ENCODE assay signal across 19 cellular contexts in genomic region chr11:129366737-129367597, GRCh38. TPM values are rescaled to one million over a fixed set of nuclear protein-coding genes. Genes with fewer than 3 reads are reported as not detected.
DNase-seq lines count a peak whose midpoint lies in the region; ATAC-seq, FAIRE-seq and TF ChIP-seq lines count a peak whose summit lies in the region.
"Had no signal": no experiment of that assay in that cellular context is flagged by ENCODE, and none has a peak within 500 bp of the region (broad histone marks: within the 10 kb centered on the region; RNA-seq: fewer than 3 reads in every experiment).

No MANE protein-coding gene starts in this region.

- 84 to 86% (median 85%) methylated on average over 13 of the region's 13 CpGs for WGBS in small intestine, 3 donors

- no peaks in the 10 kb centered on the region for H3K36me3 Mint-ChIP-seq in stimulated activated effector memory CD8-positive, alpha-beta T cell treated with anti-CD3 and anti-CD28 coated beads, Interleukin-12 subunit alpha, Interleukin-12 subunit beta, amount 100 ng/mL, for 72 hours

- H3K4me1 Mint-ChIP-seq in stimulated activated effector memory CD8-positive, alpha-beta T cell treated with anti-CD3 and anti-CD28 coated beads, Interleukin-12 subunit alpha, Interleukin-12 subunit beta, amount 100 ng/mL, for 72 hours, result peaks cover 3% of the 10 kb centered on the region

- H3K27ac ChIP-seq in HEK293 (ENCODE audit: extremely low read depth, low read depth, low read length), result no peak overlapping the region
- no peak overlapping the region for H3K27ac ChIP-seq in small intestine (ENCODE audit: low read depth in 1 of 2, low read length in 1 of 2)
- H3K27ac ChIP-seq: C4-2B, HL-60 had no signal

- DNase-seq in SW480 (ENCODE audit: low spot score), result peak; percentile 23
- peak; percentile 51 for DNase-seq in small intestine
- DNase-seq in stimulated activated effector memory CD8-positive, alpha-beta T cell treated with anti-CD3 and anti-CD28 coated beads, Interleukin-12 subunit alpha, Interleukin-12 subunit beta, amount 100 ng/mL, for 72 hours (ENCODE audit: low spot score in 2 of 2), result no peak
- DNase-seq in GDM1 (lab: John Stamatoyannopoulos, UW), result no peak
- DNase-seq in DMS114 treated with DMSO at 0.1 percent for 48 hours (lab: John Stamatoyannopoulos, UW; ENCODE audit: unreplicated experiment), result no peak
- DNase-seq: AML-193; Caco-2; CD4-positive, alpha-beta T cell; DMS79 treated with DMSO at 0.1 percent for 48 hours; HCEC 1CT; HFFc6 had no signal

- no peaks in the 10 kb centered on the region for H3K9me3 Mint-ChIP-seq in stimulated activated effector memory CD8-positive, alpha-beta T cell treated with anti-CD3 and anti-CD28 coated beads, Interleukin-12 subunit alpha, Interleukin-12 subunit beta, amount 100 ng/mL, for 72 hours
- H3K9me3 Mint-ChIP-seq: CD4-positive, alpha-beta T cell; GM23338; HFFc6 had no signal

- H3K36me3 ChIP-seq in HEK293 (ENCODE audit: control insufficient read depth in 2 of 2, insufficient read depth in 1 of 2, low read length in 2 of 2), result no peaks in the 10 kb centered on the region
- H3K36me3 ChIP-seq in small intestine (ENCODE audit: control insufficient read depth in 2 of 2, insufficient read depth in 2 of 2, low read length in 2 of 2), result no peaks in the 10 kb centered on the region

- H3K27ac Mint-ChIP-seq in stimulated activated effector memory CD8-positive, alpha-beta T cell treated with anti-CD3 and anti-CD28 coated beads, Interleukin-12 subunit alpha, Interleukin-12 subunit beta, amount 100 ng/mL, for 72 hours, result no peak overlapping the region
- H3K27ac Mint-ChIP-seq: CD4-positive, alpha-beta T cell; GM23338; HFFc6 had no signal

- peak; percentile 5 for FAIRE-seq in small intestine (lab: Jason Lieb, UNC)
- FAIRE-seq: A204.1, GM12878, H54 had no signal

- CTCF ChIA-PET in HEK293 (lab: Yijun Ruan, JAX), result interaction anchor here (0.7 to 4.5 kb wide), 6 partner anchors 9 to 1550 kb away, joined by 3 to 28 read pairs (median 4); partner anchors contain the start of gene BARX2

- no peaks in the 10 kb centered on the region for H3K9me3 ChIP-seq in HEK293 (ENCODE audit: control insufficient read depth, insufficient read depth, low read depth, low read length)
- no peaks in the 10 kb centered on the region for H3K9me3 ChIP-seq in small intestine (ENCODE audit: control insufficient read depth, low read depth)
- H3K9me3 ChIP-seq: Caco-2 had no signal

- TF ChIP-seq CTCF in HEK293 (tag by site-specific recombination; IDR thresholded peaks at IDR 0.05), result no peak

- no peak for ATAC-seq in stimulated activated effector memory CD8-positive, alpha-beta T cell treated with anti-CD3 and anti-CD28 coated beads, Interleukin-12 subunit alpha, Interleukin-12 subunit beta, amount 100 ng/mL, for 72 hours
- ATAC-seq: GM12878, GM23338 had no signal

- H3K4me3 ChIP-seq in HEK293 (ENCODE audit: low read depth, low read length) (no peak overlapping the region), small intestine (ENCODE audit: low read depth in 1 of 2, low read length in 2 of 2) (no peak overlapping the region)
- H3K4me3 ChIP-seq: GM12878, GM23338 had no signal

- no peak overlapping the region for H3K4me3 Mint-ChIP-seq in stimulated activated effector memory CD8-positive, alpha-beta T cell treated with anti-CD3 and anti-CD28 coated beads, Interleukin-12 subunit alpha, Interleukin-12 subunit beta, amount 100 ng/mL, for 72 hours
- H3K4me3 Mint-ChIP-seq: CD4-positive, alpha-beta T cell; GM23338; HFFc6 had no signal

- peaks cover 0 to 6% of the 10 kb centered on the region in 2 donors for H3K27me3 ChIP-seq in small intestine (ENCODE audit: control insufficient read depth in 2 of 2, insufficient read depth in 2 of 2, low read length in 2 of 2)

- H3K4me1 ChIP-seq in HEK293 (ENCODE audit: control insufficient read depth, insufficient read depth, low read length) (peaks cover 9% of the 10 kb centered on the region; the same call in 1 of the 2 replicates), small intestine (ENCODE audit: control insufficient read depth in 2 of 2, insufficient read depth in 1 of 2, low read depth in 1 of 2, low read length in 1 of 2) (no peaks in the 10 kb centered on the region)

- POLR2A ChIA-PET in HEK293 (lab: Yijun Ruan, JAX), result interaction anchor here (1.1 kb wide), 1 partner anchor 8 kb away, joined by 4 read pairs; the partner anchor contains the start of gene BARX2

TF ChIP-seq in HEK293, 187 proteins besides CTCF, POLR2A, EP300 and RAD21:
- TF ChIP-seq PRDM6 (tag by site-specific recombination; IDR thresholded peaks at IDR 0.05) (peak; percentile 50; the same call in 1 of the 2 replicates), SCRT2 (tag by site-specific recombination; IDR thresholded peaks at IDR 0.05) (no peak), EGR2 (tag by site-specific recombination; IDR thresholded peaks at IDR 0.05; ENCODE audit: low read depth) (no peak), ZFP41 (tag by site-specific recombination; IDR thresholded peaks at IDR 0.05; ENCODE audit: borderline replicate concordance) (no peak)
TF ChIP-seq in HEK293: peak in this region for 1.

RNA-seq across cellular contexts. Expression of gene BARX2, which starts 8.7 kb away (rescaled TPM):
- 10 to 100 TPM; 12.2 to 19.5 (median 18.8) TPM for polyA plus RNA-seq in small intestine
- polyA plus RNA-seq: BJ, GM23338 had no signal

Comparison
In these comparisons a context has a peak if more than half of its experiments do, and no peak if none do; other contexts are left out.
1. DNase-seq: peak in SW480 (single experiment) and small intestine (single experiment); none in stimulated activated effector memory CD8-positive, alpha-beta T cell treated with anti-CD3 and anti-CD28 coated beads, Interleukin-12 subunit alpha, Interleukin-12 subunit beta, amount 100 ng/mL, for 72 hours (0 of 2), GDM1 (single experiment) and DMS114 treated with DMSO at 0.1 percent for 48 hours (single experiment).